Comparison of ENCODE assay signal across 1 cellular context in genomic region chr9:136799854-136800657, GRCh38.
TF ChIP-seq lines count a peak whose summit lies in the region.

No MANE protein-coding gene starts in this region.

TF ChIP-seq in HepG2, 621 proteins besides CTCF, POLR2A, EP300 and RAD21 (continued from another document and continues in another):
- TF ChIP-seq, protein P1, sequence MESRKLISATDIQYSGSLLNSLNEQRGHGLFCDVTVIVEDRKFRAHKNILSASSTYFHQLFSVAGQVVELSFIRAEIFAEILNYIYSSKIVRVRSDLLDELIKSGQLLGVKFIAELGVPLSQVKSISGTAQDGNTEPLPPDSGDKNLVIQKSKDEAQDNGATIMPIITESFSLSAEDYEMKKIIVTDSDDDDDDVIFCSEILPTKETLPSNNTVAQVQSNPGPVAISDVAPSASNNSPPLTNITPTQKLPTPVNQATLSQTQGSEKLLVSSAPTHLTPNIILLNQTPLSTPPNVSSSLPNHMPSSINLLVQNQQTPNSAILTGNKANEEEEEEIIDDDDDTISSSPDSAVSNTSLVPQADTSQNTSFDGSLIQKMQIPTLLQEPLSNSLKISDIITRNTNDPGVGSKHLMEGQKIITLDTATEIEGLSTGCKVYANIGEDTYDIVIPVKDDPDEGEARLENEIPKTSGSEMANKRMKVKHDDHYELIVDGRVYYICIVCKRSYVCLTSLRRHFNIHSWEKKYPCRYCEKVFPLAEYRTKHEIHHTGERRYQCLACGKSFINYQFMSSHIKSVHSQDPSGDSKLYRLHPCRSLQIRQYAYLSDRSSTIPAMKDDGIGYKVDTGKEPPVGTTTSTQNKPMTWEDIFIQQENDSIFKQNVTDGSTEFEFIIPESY (CRISPR knock-in tag; IDR thresholded peaks at IDR 0.05): 0 out of 2 replicates have a peak, but pooled peaks have one; percentile 13
- TF ChIP-seq FOSL1 (CRISPR knock-in tag; IDR thresholded peaks at IDR 0.05; ENCODE audit: borderline replicate concordance): 0 out of 2 replicates have a peak, but pooled peaks have one; percentile 29
- TF ChIP-seq ZNF615 (CRISPR knock-in tag; IDR thresholded peaks at IDR 0.05; ENCODE audit: borderline replicate concordance): no peak
- TF ChIP-seq ZBTB26 (CRISPR knock-in tag; IDR thresholded peaks at IDR 0.05; ENCODE audit: borderline replicate concordance): peak; percentile 16; the same call in 1 of the 2 replicates
- TF ChIP-seq, protein P2, sequence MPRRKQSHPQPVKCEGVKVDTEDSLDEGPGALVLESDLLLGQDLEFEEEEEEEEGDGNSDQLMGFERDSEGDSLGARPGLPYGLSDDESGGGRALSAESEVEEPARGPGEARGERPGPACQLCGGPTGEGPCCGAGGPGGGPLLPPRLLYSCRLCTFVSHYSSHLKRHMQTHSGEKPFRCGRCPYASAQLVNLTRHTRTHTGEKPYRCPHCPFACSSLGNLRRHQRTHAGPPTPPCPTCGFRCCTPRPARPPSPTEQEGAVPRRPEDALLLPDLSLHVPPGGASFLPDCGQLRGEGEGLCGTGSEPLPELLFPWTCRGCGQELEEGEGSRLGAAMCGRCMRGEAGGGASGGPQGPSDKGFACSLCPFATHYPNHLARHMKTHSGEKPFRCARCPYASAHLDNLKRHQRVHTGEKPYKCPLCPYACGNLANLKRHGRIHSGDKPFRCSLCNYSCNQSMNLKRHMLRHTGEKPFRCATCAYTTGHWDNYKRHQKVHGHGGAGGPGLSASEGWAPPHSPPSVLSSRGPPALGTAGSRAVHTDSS (CRISPR knock-in tag; conservative IDR thresholded peaks at IDR 0.05): no peak
- TF ChIP-seq, protein P3, sequence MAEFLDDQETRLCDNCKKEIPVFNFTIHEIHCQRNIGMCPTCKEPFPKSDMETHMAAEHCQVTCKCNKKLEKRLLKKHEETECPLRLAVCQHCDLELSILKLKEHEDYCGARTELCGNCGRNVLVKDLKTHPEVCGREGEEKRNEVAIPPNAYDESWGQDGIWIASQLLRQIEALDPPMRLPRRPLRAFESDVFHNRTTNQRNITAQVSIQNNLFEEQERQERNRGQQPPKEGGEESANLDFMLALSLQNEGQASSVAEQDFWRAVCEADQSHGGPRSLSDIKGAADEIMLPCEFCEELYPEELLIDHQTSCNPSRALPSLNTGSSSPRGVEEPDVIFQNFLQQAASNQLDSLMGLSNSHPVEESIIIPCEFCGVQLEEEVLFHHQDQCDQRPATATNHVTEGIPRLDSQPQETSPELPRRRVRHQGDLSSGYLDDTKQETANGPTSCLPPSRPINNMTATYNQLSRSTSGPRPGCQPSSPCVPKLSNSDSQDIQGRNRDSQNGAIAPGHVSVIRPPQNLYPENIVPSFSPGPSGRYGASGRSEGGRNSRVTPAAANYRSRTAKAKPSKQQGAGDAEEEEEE (CRISPR knock-in tag; IDR thresholded peaks at IDR 0.05; ENCODE audit: borderline replicate concordance): no peak
- peak; percentile 35; the same call in 1 of the 2 replicates for TF ChIP-seq XBP1 (CRISPR knock-in tag; IDR thresholded peaks at IDR 0.05)
- TF ChIP-seq NAIF1 (CRISPR knock-in tag; IDR thresholded peaks at IDR 0.05; ENCODE audit: borderline replicate concordance): no peak
- TF ChIP-seq, protein P4, sequence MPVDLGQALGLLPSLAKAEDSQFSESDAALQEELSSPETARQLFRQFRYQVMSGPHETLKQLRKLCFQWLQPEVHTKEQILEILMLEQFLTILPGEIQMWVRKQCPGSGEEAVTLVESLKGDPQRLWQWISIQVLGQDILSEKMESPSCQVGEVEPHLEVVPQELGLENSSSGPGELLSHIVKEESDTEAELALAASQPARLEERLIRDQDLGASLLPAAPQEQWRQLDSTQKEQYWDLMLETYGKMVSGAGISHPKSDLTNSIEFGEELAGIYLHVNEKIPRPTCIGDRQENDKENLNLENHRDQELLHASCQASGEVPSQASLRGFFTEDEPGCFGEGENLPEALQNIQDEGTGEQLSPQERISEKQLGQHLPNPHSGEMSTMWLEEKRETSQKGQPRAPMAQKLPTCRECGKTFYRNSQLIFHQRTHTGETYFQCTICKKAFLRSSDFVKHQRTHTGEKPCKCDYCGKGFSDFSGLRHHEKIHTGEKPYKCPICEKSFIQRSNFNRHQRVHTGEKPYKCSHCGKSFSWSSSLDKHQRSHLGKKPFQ (CRISPR knock-in tag; IDR thresholded peaks at IDR 0.05; ENCODE audit: insufficient replicate concordance): peak; percentile 56
- no peak for TF ChIP-seq ZNF282 (IDR thresholded peaks at IDR 0.05; ENCODE audit: partially characterized antibody)
- TF ChIP-seq ISX (CRISPR knock-in tag; conservative IDR thresholded peaks at IDR 0.05): peak; percentile 75; the same call in 1 of the 2 replicates
- peak in 1 of 2 experiments; percentile 61; a peak in 1 of 4 replicates for TF ChIP-seq REST (IDR thresholded peaks at IDR 0.05; ENCODE audit: borderline replicate concordance in 1 of 2, low read depth in 1 of 2, low read length in 2 of 2)
- TF ChIP-seq GLMP (CRISPR knock-in tag; IDR thresholded peaks at IDR 0.05; ENCODE audit: borderline replicate concordance): no peak
- peak; percentile 47; the same call in 1 of the 2 replicates for TF ChIP-seq TFE3 (CRISPR knock-in tag; IDR thresholded peaks at IDR 0.05)
- 0 out of 2 replicates have a peak, but pooled peaks have one; percentile 31 for TF ChIP-seq CREM (IDR thresholded peaks at IDR 0.05)
- TF ChIP-seq CREM (CRISPR knock-in tag; IDR thresholded peaks at IDR 0.05): no peak
- TF ChIP-seq, protein P5, sequence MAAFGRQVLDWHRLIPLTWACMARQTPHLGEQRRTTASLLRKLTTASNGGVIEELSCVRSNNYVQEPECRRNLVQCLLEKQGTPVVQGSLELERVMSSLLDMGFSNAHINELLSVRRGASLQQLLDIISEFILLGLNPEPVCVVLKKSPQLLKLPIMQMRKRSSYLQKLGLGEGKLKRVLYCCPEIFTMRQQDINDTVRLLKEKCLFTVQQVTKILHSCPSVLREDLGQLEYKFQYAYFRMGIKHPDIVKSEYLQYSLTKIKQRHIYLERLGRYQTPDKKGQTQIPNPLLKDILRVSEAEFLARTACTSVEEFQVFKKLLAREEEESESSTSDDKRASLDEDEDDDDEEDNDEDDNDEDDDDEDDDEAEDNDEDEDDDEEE (CRISPR knock-in tag; IDR thresholded peaks at IDR 0.05): peak; percentile 97
- TF ChIP-seq ZNF614 (CRISPR knock-in tag; IDR thresholded peaks at IDR 0.05; ENCODE audit: borderline replicate concordance): no peak; the same call in 1 of the 2 replicates
- no peak; the same call in 1 of the 2 replicates for TF ChIP-seq ZNF839 (CRISPR knock-in tag; IDR thresholded peaks at IDR 0.05; ENCODE audit: borderline replicate concordance)
- TF ChIP-seq, protein P6, sequence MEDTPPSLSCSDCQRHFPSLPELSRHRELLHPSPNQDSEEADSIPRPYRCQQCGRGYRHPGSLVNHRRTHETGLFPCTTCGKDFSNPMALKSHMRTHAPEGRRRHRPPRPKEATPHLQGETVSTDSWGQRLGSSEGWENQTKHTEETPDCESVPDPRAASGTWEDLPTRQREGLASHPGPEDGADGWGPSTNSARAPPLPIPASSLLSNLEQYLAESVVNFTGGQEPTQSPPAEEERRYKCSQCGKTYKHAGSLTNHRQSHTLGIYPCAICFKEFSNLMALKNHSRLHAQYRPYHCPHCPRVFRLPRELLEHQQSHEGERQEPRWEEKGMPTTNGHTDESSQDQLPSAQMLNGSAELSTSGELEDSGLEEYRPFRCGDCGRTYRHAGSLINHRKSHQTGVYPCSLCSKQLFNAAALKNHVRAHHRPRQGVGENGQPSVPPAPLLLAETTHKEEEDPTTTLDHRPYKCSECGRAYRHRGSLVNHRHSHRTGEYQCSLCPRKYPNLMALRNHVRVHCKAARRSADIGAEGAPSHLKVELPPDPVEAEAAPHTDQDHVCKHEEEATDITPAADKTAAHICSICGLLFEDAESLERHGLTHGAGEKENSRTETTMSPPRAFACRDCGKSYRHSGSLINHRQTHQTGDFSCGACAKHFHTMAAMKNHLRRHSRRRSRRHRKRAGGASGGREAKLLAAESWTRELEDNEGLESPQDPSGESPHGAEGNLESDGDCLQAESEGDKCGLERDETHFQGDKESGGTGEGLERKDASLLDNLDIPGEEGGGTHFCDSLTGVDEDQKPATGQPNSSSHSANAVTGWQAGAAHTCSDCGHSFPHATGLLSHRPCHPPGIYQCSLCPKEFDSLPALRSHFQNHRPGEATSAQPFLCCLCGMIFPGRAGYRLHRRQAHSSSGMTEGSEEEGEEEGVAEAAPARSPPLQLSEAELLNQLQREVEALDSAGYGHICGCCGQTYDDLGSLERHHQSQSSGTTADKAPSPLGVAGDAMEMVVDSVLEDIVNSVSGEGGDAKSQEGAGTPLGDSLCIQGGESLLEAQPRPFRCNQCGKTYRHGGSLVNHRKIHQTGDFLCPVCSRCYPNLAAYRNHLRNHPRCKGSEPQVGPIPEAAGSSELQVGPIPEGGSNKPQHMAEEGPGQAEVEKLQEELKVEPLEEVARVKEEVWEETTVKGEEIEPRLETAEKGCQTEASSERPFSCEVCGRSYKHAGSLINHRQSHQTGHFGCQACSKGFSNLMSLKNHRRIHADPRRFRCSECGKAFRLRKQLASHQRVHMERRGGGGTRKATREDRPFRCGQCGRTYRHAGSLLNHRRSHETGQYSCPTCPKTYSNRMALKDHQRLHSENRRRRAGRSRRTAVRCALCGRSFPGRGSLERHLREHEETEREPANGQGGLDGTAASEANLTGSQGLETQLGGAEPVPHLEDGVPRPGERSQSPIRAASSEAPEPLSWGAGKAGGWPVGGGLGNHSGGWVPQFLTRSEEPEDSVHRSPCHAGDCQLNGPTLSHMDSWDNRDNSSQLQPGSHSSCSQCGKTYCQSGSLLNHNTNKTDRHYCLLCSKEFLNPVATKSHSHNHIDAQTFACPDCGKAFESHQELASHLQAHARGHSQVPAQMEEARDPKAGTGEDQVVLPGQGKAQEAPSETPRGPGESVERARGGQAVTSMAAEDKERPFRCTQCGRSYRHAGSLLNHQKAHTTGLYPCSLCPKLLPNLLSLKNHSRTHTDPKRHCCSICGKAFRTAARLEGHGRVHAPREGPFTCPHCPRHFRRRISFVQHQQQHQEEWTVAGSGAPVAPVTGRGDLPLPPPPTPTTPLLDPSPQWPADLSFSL (CRISPR knock-in tag; IDR thresholded peaks at IDR 0.05): peak; percentile 59; the same call in 1 of the 2 replicates
